ENCODE assay signal across 1 cellular context in the genomic region with DNA sequence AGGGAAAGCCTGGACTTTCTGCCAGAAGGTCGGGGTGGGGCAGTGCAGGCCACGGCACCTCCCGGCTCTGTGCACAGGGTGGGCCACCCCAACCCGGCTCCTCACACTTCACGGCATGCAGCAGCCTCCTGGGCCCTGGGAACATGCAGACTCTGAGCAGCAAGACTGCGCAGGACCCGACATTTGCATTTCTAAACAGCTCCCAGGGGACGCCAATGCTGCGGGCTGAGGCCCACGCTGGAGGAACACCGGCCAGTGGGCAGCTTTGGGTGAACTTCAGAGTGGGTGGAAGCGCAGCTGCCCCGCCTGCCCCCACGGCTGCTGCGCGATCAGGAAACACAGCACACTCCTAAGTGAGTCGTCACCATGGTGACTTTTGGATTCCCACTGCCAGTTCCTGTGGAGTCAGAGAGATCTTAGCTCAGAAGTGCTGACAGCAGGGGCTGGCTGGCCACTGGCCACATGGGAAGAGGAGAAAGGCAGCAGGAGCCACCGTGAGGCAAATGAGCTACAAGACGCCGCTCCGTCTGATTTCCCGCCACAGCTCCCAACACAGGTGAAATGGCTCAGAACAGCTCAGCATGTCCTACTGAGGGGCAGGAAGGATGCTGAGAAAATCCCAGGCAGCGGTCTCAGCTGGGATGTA.
TF ChIP-seq lines count a peak whose summit lies in the region.

No MANE protein-coding gene starts in this region.

TF ChIP-seq in IMR-90, 13 proteins besides CTCF, POLR2A, EP300 and RAD21 (continued from another document):
- TF ChIP-seq USF2 (IDR thresholded peaks at IDR 0.05; ENCODE audit: low read depth, low read length): no peak
- TF ChIP-seq, protein P1, sequence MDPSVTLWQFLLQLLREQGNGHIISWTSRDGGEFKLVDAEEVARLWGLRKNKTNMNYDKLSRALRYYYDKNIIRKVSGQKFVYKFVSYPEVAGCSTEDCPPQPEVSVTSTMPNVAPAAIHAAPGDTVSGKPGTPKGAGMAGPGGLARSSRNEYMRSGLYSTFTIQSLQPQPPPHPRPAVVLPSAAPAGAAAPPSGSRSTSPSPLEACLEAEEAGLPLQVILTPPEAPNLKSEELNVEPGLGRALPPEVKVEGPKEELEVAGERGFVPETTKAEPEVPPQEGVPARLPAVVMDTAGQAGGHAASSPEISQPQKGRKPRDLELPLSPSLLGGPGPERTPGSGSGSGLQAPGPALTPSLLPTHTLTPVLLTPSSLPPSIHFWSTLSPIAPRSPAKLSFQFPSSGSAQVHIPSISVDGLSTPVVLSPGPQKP (IDR thresholded peaks at IDR 0.05; ENCODE audit: borderline replicate concordance, low read depth, low read length): no peak
- no peak for TF ChIP-seq NFE2L2 (IDR thresholded peaks at IDR 0.05; ENCODE audit: low read depth, low read length)
- TF ChIP-seq SMC3 (IDR thresholded peaks at IDR 0.05; ENCODE audit: low read depth, low read length): no peak
- TF ChIP-seq CEBPB (IDR thresholded peaks at IDR 0.05; ENCODE audit: low read depth, low read length): no peak
- TF ChIP-seq FOS (IDR thresholded peaks at IDR 0.05; ENCODE audit: low read depth, low read length): no peak
- TF ChIP-seq RFX5 (IDR thresholded peaks at IDR 0.05; ENCODE audit: low read depth, low read length): no peak
- TF ChIP-seq RCOR1 (IDR thresholded peaks at IDR 0.05; ENCODE audit: insufficient replicate concordance, low read length): no peak
- TF ChIP-seq MAFK (IDR thresholded peaks at IDR 0.05; ENCODE audit: low read depth, low read length): no peak
- no peak for TF ChIP-seq BHLHE40 (IDR thresholded peaks at IDR 0.05; ENCODE audit: low read depth, low read length)
- no peak for TF ChIP-seq MXI1 (IDR thresholded peaks at IDR 0.05; ENCODE audit: borderline replicate concordance, low read depth, low read length)
TF ChIP-seq in IMR-90: peak in this region for 0.
